ENCODE assay signal across 1 cellular context in genomic region chr7:142477079-142477651, GRCh38.
TF ChIP-seq lines count a peak whose summit lies in the region.

No MANE protein-coding gene starts in this region.

TF ChIP-seq in IMR-90, 13 proteins besides CTCF, POLR2A, EP300 and RAD21 (continued from another document):
- TF ChIP-seq FOS (IDR thresholded peaks at IDR 0.05; ENCODE audit: low read depth, low read length) (no peak), CHD1 (IDR thresholded peaks at IDR 0.05; ENCODE audit: low read depth, low read length) (no peak), NFE2L2 (IDR thresholded peaks at IDR 0.05; ENCODE audit: low read depth, low read length) (no peak), USF2 (IDR thresholded peaks at IDR 0.05; ENCODE audit: low read depth, low read length) (no peak), MAFK (IDR thresholded peaks at IDR 0.05; ENCODE audit: low read depth, low read length) (no peak), RCOR1 (IDR thresholded peaks at IDR 0.05; ENCODE audit: insufficient replicate concordance, low read length) (no peak), MAZ (IDR thresholded peaks at IDR 0.05; ENCODE audit: borderline replicate concordance, low read depth, low read length) (no peak), MXI1 (IDR thresholded peaks at IDR 0.05; ENCODE audit: borderline replicate concordance, low read depth, low read length) (no peak), BHLHE40 (IDR thresholded peaks at IDR 0.05; ENCODE audit: low read depth, low read length) (no peak), CEBPB (IDR thresholded peaks at IDR 0.05; ENCODE audit: low read depth, low read length) (no peak)
- TF ChIP-seq, protein P1, sequence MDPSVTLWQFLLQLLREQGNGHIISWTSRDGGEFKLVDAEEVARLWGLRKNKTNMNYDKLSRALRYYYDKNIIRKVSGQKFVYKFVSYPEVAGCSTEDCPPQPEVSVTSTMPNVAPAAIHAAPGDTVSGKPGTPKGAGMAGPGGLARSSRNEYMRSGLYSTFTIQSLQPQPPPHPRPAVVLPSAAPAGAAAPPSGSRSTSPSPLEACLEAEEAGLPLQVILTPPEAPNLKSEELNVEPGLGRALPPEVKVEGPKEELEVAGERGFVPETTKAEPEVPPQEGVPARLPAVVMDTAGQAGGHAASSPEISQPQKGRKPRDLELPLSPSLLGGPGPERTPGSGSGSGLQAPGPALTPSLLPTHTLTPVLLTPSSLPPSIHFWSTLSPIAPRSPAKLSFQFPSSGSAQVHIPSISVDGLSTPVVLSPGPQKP (IDR thresholded peaks at IDR 0.05; ENCODE audit: borderline replicate concordance, low read depth, low read length), result no peak
